9 cellular contexts compared by ENCODE assay signal in genomic region chr14:100159865-100160533, GRCh38. TPM values are rescaled to one million over a fixed set of nuclear protein-coding genes. Genes with fewer than 3 reads are reported as not detected.
DNase-seq lines count a peak whose midpoint lies in the region; ATAC-seq and TF ChIP-seq lines count a peak whose summit lies in the region.
"Had no signal": no experiment of that assay in that cellular context is flagged by ENCODE, and none has a peak within 500 bp of the region (broad histone marks: within the 10 kb centered on the region; RNA-seq: fewer than 3 reads in every experiment).

No MANE protein-coding gene starts in this region.

- no peak for TF ChIP-seq POLR2A in body of pancreas (IDR thresholded peaks at IDR 0.05)

- H3K27me3 ChIP-seq in GM06990 (replicated peaks; ENCODE audit: control insufficient read depth, insufficient read depth, low read length), result peaks cover 5% of the 10 kb centered on the region
- no peaks in the 10 kb centered on the region for H3K27me3 ChIP-seq in body of pancreas

- no peak for DNase-seq in GM06990 (ENCODE audit: extremely low read depth, insufficient read length)
- no peak for DNase-seq in body of pancreas
- DNase-seq in naive thymus-derived CD8-positive, alpha-beta T cell, result peak in 2 of 10 donors; percentile 42 to 54
- DNase-seq in hepatic stellate cell (ENCODE audit: low spot score), result no peak
- DNase-seq in NCI-H1417 treated with DMSO at 0.1 percent for 48 hours (lab: John Stamatoyannopoulos, UW), result no peak
- no peak for DNase-seq in CD1c-positive myeloid dendritic cell (ENCODE audit: extremely low spot score)
- DNase-seq in mesenteric fat pad (ENCODE audit: low spot score), result no peak

- H3K27ac ChIP-seq in body of pancreas, result peak overlapping the region in 1 of 4 donors; percentile 64

- H3K36me3 ChIP-seq in GM06990 (ENCODE audit: control insufficient read depth, insufficient read depth, low read length) (no peaks in the 10 kb centered on the region), body of pancreas (replicated peaks in 1 of 2; ENCODE audit: insufficient read depth in 1 of 2, low read depth in 2 of 2) (no peaks in the 10 kb centered on the region)

- peaks cover 0 to 4% (median 2%) of the 10 kb centered on the region in 3 donors for H3K36me3 Mint-ChIP-seq in naive thymus-derived CD8-positive, alpha-beta T cell

- POLR2A ChIA-PET in naive thymus-derived CD8-positive, alpha-beta T cell (lab: Charles Lee), result interaction anchor here (0.9 to 7.8 kb wide), 2 partner anchors 9 to 14 kb away, joined by 3 to 48 read pairs; no protein-coding TSS in a partner anchor

- ATAC-seq in HG02852 (IDR thresholded peaks at IDR 0.05; ENCODE audit: unreplicated experiment) (peak; percentile 14), body of pancreas (peak; percentile 25)
- peak; percentile 47 to 53 for ATAC-seq in naive thymus-derived CD8-positive, alpha-beta T cell

- peaks cover 0 to 21% (median 3%) of the 10 kb centered on the region in 5 donors for H3K27me3 Mint-ChIP-seq in naive thymus-derived CD8-positive, alpha-beta T cell

- H3K27ac Mint-ChIP-seq in naive thymus-derived CD8-positive, alpha-beta T cell, result peak overlapping the region in 1 of 10 donors; percentile 20
- H3K27ac Mint-ChIP-seq: T-helper 1 cell treated with Interleukin-12 subunit alpha and Interleukin-12 subunit beta and Interleukin-4 antibody, amounts not matched to agents 30 μg/mL and 1 μg/mL, for 36 hours had no signal

- H3K4me3 ChIP-seq in GM06990 (replicated peaks; ENCODE audit: low read depth, low read length) (peak overlapping the region; percentile 43), body of pancreas (peak overlapping the region in 1 of 2 donors; percentile 40)

- peak overlapping the region in 9 of 10 donors; percentile 46 to 72 (median 69) for H3K4me3 Mint-ChIP-seq in naive thymus-derived CD8-positive, alpha-beta T cell

- intact Hi-C loops in body of pancreas (cut with DNase I), result no loop called here

- H3K4me1 Mint-ChIP-seq in naive thymus-derived CD8-positive, alpha-beta T cell, result peaks cover 0 to 11% (median 5%) of the 10 kb centered on the region in 4 donors

- H3K9me3 ChIP-seq in body of pancreas, result no peaks in the 10 kb centered on the region

- TF ChIP-seq CTCF in GM06990 (IDR thresholded peaks at IDR 0.05; ENCODE audit: insufficient read depth, low read length, poor library complexity, severe bottlenecking), result no peak
- TF ChIP-seq CTCF in body of pancreas (IDR thresholded peaks at IDR 0.05), result no peak

- 8 to 53% methylated on average over 6 to 39 of the region's 39 CpGs for WGBS in body of pancreas, 2 donors

- H3K9me3 Mint-ChIP-seq in naive thymus-derived CD8-positive, alpha-beta T cell, result peaks cover 0 to 5% (median 3%) of the 10 kb centered on the region in 9 donors

- peaks cover 32% of the 10 kb centered on the region for H3K4me1 ChIP-seq in body of pancreas

RNA-seq across cellular contexts. Expression of gene DEGS2, which starts 0.6 kb away (rescaled TPM):
- 10 to 100 TPM in 1 of 2 donors, 1 to 10 TPM in 1; 7.3 to 10.5 TPM for total RNA-seq in body of pancreas
- under 1 TPM in 1 of 2 experiments, not detected in 1; 0.49 TPM for total RNA-seq in naive thymus-derived CD8-positive, alpha-beta T cell
- 1 to 10 TPM in 2 of 3 donors, under 1 TPM in 1; 0.39 to 1.1 (median 1.0) TPM for polyA plus RNA-seq in naive thymus-derived CD8-positive, alpha-beta T cell
- 0.45 TPM for total RNA-seq in mesenteric fat pad
